ENCODE assay signal across 34 cellular contexts in genomic region chr7:6193734-6194133, GRCh38.
"Had no signal": no experiment of that assay in that cellular context is flagged by ENCODE, and none has a peak within 500 bp of the region (broad histone marks: within the 10 kb centered on the region; RNA-seq: fewer than 3 reads in every experiment).

No MANE protein-coding gene starts in this region.

- H3K27ac ChIP-seq: ascending aorta, body of pancreas, KMS-11, Peyer's patch, WERI-Rb-1 had no signal

- H3K4me2 ChIP-seq: KMS-11 had no signal

- H3K4me1 Mint-ChIP-seq: activated CD4-positive, alpha-beta T cell treated with anti-CD3 and anti-CD28 coated beads, Interleukin-2, amount 10 ng/mL, durations not matched to agents 24 days and 14 days; activated naive CD4-positive, alpha-beta T cell treated with anti-CD3 and anti-CD28 coated beads, Interleukin-2, amount 50 U/mL, for 24 hours; activated naive CD8-positive, alpha-beta T cell treated with anti-CD3 and anti-CD28 coated beads, Interleukin-2, amount 10 ng/mL, durations not matched to agents 7 days and 5 days had no signal

- ATAC-seq: activated CD8-positive, alpha-beta T cell treated with anti-CD3 and anti-CD28 coated beads for 36 hours; activated T-cell treated with anti-CD3 and anti-CD28 coated beads, Interleukin-2, amount 50 U/mL, for 72 hours; activated T-helper 17 cell treated with anti-CD3 and anti-CD28 coated beads, Interleukin-2, amount 50 U/mL, for 72 hours; body of pancreas; PC-3; SK-N-SH treated with all-trans-retinoic acid at 6 μM for 48 hours had no signal

- H3K4me1 ChIP-seq: body of pancreas, Peyer's patch had no signal

- H3K9me3 ChIP-seq: ascending aorta, body of pancreas, Peyer's patch had no signal

- H3K9me3 Mint-ChIP-seq: activated CD4-positive, alpha-beta T cell treated with anti-CD3 and anti-CD28 coated beads, Interleukin-2, amount 10 ng/mL, durations not matched to agents 24 days and 14 days; activated CD8-positive, alpha-beta T cell treated with anti-CD3 and anti-CD28 coated beads for 36 hours; activated naive CD4-positive, alpha-beta T cell treated with anti-CD3 and anti-CD28 coated beads, Interleukin-2, amount 50 U/mL, for 24 hours; activated naive CD8-positive, alpha-beta T cell treated with anti-CD3 and anti-CD28 coated beads, Interleukin-2, amount 10 ng/mL, durations not matched to agents 7 days and 5 days; activated T-cell treated with anti-CD3 and anti-CD28 coated beads, Interleukin-2, amount 50 U/mL, for 72 hours; activated T-helper 17 cell treated with anti-CD3 and anti-CD28 coated beads, Interleukin-2, amount 50 U/mL, for 72 hours had no signal

- DNase-seq: activated CD4-positive, alpha-beta T cell treated with anti-CD3 and anti-CD28 coated beads, Interleukin-2, amount 10 ng/mL, durations not matched to agents 24 days and 14 days; activated CD4-positive, alpha-beta T cell treated with anti-CD3 and anti-CD28 coated beads, Interleukin-2, amount 50 U/mL, for 4 hours; activated CD8-positive, alpha-beta T cell treated with anti-CD3 and anti-CD28 coated beads for 36 hours; activated effector memory CD4-positive, alpha-beta T cell treated with anti-CD3 and anti-CD28 coated beads, Interleukin-2, amount 50 U/mL, for 16 hours; activated naive CD4-positive, alpha-beta T cell; activated naive CD8-positive, alpha-beta T cell treated with anti-CD3 and anti-CD28 coated beads, Interleukin-2, amount 10 ng/mL, durations not matched to agents 7 days and 5 days; activated T-cell treated with anti-CD3 and anti-CD28 coated beads, Interleukin-2, amount 50 U/mL, for 1 hour; activated T-cell treated with anti-CD3 and anti-CD28 coated beads, Interleukin-2, amount 50 U/mL, for 72 hours; amygdala; body of pancreas; caudate nucleus; MM.1S; MV-4-11; NCI-H1092; NCI-H1436 treated with DMSO at 0.1 percent for 48 hours; NCI-H1694 treated with DMSO at 0.1 percent for 48 hours; NCI-H2029; NCI-H2171; NCI-H510A; NCI-H526; NCI-H748 treated with DMSO at 0.1 percent for 48 hours; NK-92 treated with Interleukin-12 subunit alpha and Interleukin-12 subunit beta, amount 100 ng/mL, for 24 hours; PC-3; Peyer's patch; RPMI8226; SIG-M5; T1000; WERI-Rb-1 had no signal

- H3K27me3 Mint-ChIP-seq: activated naive CD4-positive, alpha-beta T cell treated with anti-CD3 and anti-CD28 coated beads, Interleukin-2, amount 50 U/mL, for 24 hours; activated T-helper 17 cell treated with anti-CD3 and anti-CD28 coated beads, Interleukin-2, amount 50 U/mL, for 72 hours had no signal

- H3K27me3 ChIP-seq: ascending aorta, body of pancreas, Peyer's patch had no signal

- H3K4me3 Mint-ChIP-seq: activated CD4-positive, alpha-beta T cell treated with anti-CD3 and anti-CD28 coated beads, Interleukin-2, amount 10 ng/mL, durations not matched to agents 24 days and 14 days; activated CD8-positive, alpha-beta T cell treated with anti-CD3 and anti-CD28 coated beads for 36 hours; activated naive CD4-positive, alpha-beta T cell treated with anti-CD3 and anti-CD28 coated beads, Interleukin-2, amount 50 U/mL, for 24 hours; activated naive CD8-positive, alpha-beta T cell treated with anti-CD3 and anti-CD28 coated beads, Interleukin-2, amount 10 ng/mL, durations not matched to agents 7 days and 5 days; activated T-cell treated with anti-CD3 and anti-CD28 coated beads, Interleukin-2, amount 50 U/mL, for 72 hours; activated T-helper 17 cell treated with anti-CD3 and anti-CD28 coated beads, Interleukin-2, amount 50 U/mL, for 72 hours had no signal

- H3K9ac ChIP-seq: KMS-11 had no signal

- FAIRE-seq: bronchial epithelial cell had no signal

- H3K36me3 Mint-ChIP-seq: activated naive CD4-positive, alpha-beta T cell treated with anti-CD3 and anti-CD28 coated beads, Interleukin-2, amount 50 U/mL, for 24 hours; activated naive CD8-positive, alpha-beta T cell treated with anti-CD3 and anti-CD28 coated beads, Interleukin-2, amount 10 ng/mL, durations not matched to agents 7 days and 5 days had no signal

- H3K27ac Mint-ChIP-seq: activated CD4-positive, alpha-beta T cell treated with anti-CD3 and anti-CD28 coated beads, Interleukin-2, amount 10 ng/mL, durations not matched to agents 24 days and 14 days; activated CD8-positive, alpha-beta T cell treated with anti-CD3 and anti-CD28 coated beads for 36 hours; activated naive CD4-positive, alpha-beta T cell treated with anti-CD3 and anti-CD28 coated beads, Interleukin-2, amount 50 U/mL, for 24 hours; activated naive CD8-positive, alpha-beta T cell treated with anti-CD3 and anti-CD28 coated beads, Interleukin-2, amount 10 ng/mL, durations not matched to agents 7 days and 5 days; activated T-cell treated with anti-CD3 and anti-CD28 coated beads, Interleukin-2, amount 50 U/mL, for 72 hours; activated T-helper 17 cell treated with anti-CD3 and anti-CD28 coated beads, Interleukin-2, amount 50 U/mL, for 72 hours had no signal

- H3K4me3 ChIP-seq: ascending aorta, body of pancreas, Peyer's patch had no signal

- H3K36me3 ChIP-seq: WERI-Rb-1 had no signal
